ENCODE assay signal across 8 cellular contexts in genomic region chr5:55923177-55923872, GRCh38.
A peak's percentile ranks its signal among the peaks of the same experiment; 100 is the strongest.
DNase-seq lines count a peak whose midpoint lies in the region; ATAC-seq, FAIRE-seq and TF ChIP-seq lines count a peak whose summit lies in the region.

No MANE protein-coding gene starts in this region.

- DNase-seq in DMS53 (lab: John Stamatoyannopoulos, UW): peak; percentile 81
- peak; percentile 9 for DNase-seq in LoVo (ENCODE audit: low spot score)
- no peak for DNase-seq in central memory CD8-positive, alpha-beta T cell (ENCODE audit: low spot score in 2 of 2)
- DNase-seq in natural killer cell treated with Interleukin-12 subunit alpha and Interleukin-12 subunit beta and Interleukin-15 and Interleukin-18, amount 100 ng/mL, for 72 hours (ENCODE audit: low spot score): peak; percentile 58
- DNase-seq in NCI-H446 (lab: John Stamatoyannopoulos, UW): no peak
- no peak for DNase-seq in GM12892 (ENCODE audit: insufficient read length)
- DNase-seq in hippocampal formation (lab: John Stamatoyannopoulos, UW): no peak
- no peak for DNase-seq in DMS 273 (lab: John Stamatoyannopoulos, UW; ENCODE audit: unreplicated experiment)

- H3K4me3 Mint-ChIP-seq in central memory CD8-positive, alpha-beta T cell: peak overlapping the region; percentile 87
- H3K4me3 Mint-ChIP-seq in natural killer cell treated with Interleukin-12 subunit alpha and Interleukin-12 subunit beta and Interleukin-15 and Interleukin-18, amount 100 ng/mL, for 72 hours: peak overlapping the region; percentile 76

- H3K36me3 Mint-ChIP-seq in central memory CD8-positive, alpha-beta T cell (ENCODE audit: insufficient read depth): peaks cover 2% of the 10 kb centered on the region
- H3K36me3 Mint-ChIP-seq in natural killer cell treated with Interleukin-12 subunit alpha and Interleukin-12 subunit beta and Interleukin-15 and Interleukin-18, amount 100 ng/mL, for 72 hours: no peaks in the 10 kb centered on the region

- H3K27me3 Mint-ChIP-seq in central memory CD8-positive, alpha-beta T cell: peaks cover 7% of the 10 kb centered on the region
- H3K27me3 Mint-ChIP-seq in natural killer cell treated with Interleukin-12 subunit alpha and Interleukin-12 subunit beta and Interleukin-15 and Interleukin-18, amount 100 ng/mL, for 72 hours: peaks cover 0 to 12% of the 10 kb centered on the region in 2 donors

- H3K4me1 Mint-ChIP-seq in central memory CD8-positive, alpha-beta T cell: peaks cover 12% of the 10 kb centered on the region
- H3K4me1 Mint-ChIP-seq in natural killer cell treated with Interleukin-12 subunit alpha and Interleukin-12 subunit beta and Interleukin-15 and Interleukin-18, amount 100 ng/mL, for 72 hours (ENCODE audit: low read depth in 2 of 2): peaks cover 5 to 6% of the 10 kb centered on the region in 2 donors

- peak overlapping the region; percentile 90 for H3K27ac Mint-ChIP-seq in central memory CD8-positive, alpha-beta T cell (ENCODE audit: low read depth)
- peak overlapping the region in 1 of 2 donors; percentile 65 for H3K27ac Mint-ChIP-seq in natural killer cell treated with Interleukin-12 subunit alpha and Interleukin-12 subunit beta and Interleukin-15 and Interleukin-18, amount 100 ng/mL, for 72 hours

- FAIRE-seq in GM12892 (lab: Jason Lieb, UNC): no peak

- TF ChIP-seq POLR2A in GM12892 (IDR thresholded peaks at IDR 0.05; ENCODE audit: low read depth, low read length): no peak

- H3K9me3 Mint-ChIP-seq in central memory CD8-positive, alpha-beta T cell: no peaks in the 10 kb centered on the region
- H3K9me3 Mint-ChIP-seq in natural killer cell treated with Interleukin-12 subunit alpha and Interleukin-12 subunit beta and Interleukin-15 and Interleukin-18, amount 100 ng/mL, for 72 hours: no peaks in the 10 kb centered on the region

- peak; percentile 77 for ATAC-seq in central memory CD8-positive, alpha-beta T cell (replicated peaks; ENCODE audit: extremely low read depth, poor library complexity, severe bottlenecking)
- peak; percentile 53 to 54 for ATAC-seq in natural killer cell treated with Interleukin-12 subunit alpha and Interleukin-12 subunit beta and Interleukin-15 and Interleukin-18, amount 100 ng/mL, for 72 hours

Comparison
In these comparisons a context has a peak if more than half of its experiments do, and no peak if none do; other contexts are left out.
1. DNase-seq: peak in DMS53 (single experiment), LoVo (single experiment) and natural killer cell treated with Interleukin-12 subunit alpha and Interleukin-12 subunit beta and Interleukin-15 and Interleukin-18, amount 100 ng/mL, for 72 hours (single experiment); none in central memory CD8-positive, alpha-beta T cell (0 of 2), NCI-H446 (0 of 2), GM12892 (single experiment), hippocampal formation (0 of 2) and DMS 273 (single experiment).